In the genomic region with DNA sequence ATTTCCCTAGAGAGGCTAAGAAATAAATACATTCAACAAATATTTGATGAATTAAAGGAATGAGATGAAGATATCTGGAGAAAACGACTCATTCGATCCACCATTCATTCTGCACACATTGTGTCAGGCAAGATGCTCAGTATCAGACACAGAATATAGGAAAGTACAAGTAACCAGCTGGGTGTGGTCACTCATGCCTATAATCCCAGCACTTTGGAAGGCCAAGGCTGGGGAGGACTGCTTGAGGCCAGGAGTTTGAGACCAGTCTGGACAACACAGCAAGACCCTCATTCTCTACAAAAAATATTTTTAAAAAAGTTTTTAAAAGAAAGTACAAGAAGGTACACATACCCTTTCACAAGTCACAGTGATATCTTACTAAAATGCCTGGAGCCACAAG, we compare ENCODE assay signal across 24 cellular contexts. TPM values are rescaled to one million over a fixed set of nuclear protein-coding genes. Genes with fewer than 3 reads are reported as not detected.
DNase-seq lines count a peak whose midpoint lies in the region; ATAC-seq and TF ChIP-seq lines count a peak whose summit lies in the region.
"Had no signal": no experiment of that assay in that cellular context is flagged by ENCODE, and none has a peak within 500 bp of the region (broad histone marks: within the 10 kb centered on the region; RNA-seq: fewer than 3 reads in every experiment).

No MANE protein-coding gene starts in this region.

- H3K4me3 ChIP-seq in IMR-90 (ENCODE audit: insufficient read depth, low read depth, low read length) = no peak overlapping the region
- no peak overlapping the region for H3K4me3 ChIP-seq in trophoblast cell (ENCODE audit: low read depth, low read length)
- H3K4me3 ChIP-seq: lower lobe of right lung, psoas muscle, tibial artery had no signal

- no peak overlapping the region for H3K4me3 Mint-ChIP-seq in activated naive CD4-positive, alpha-beta T cell treated with anti-CD3 and anti-CD28 coated beads, Interleukin-2, amount 50 U/mL, for 24 hours
- no peak overlapping the region for H3K4me3 Mint-ChIP-seq in activated naive CD8-positive, alpha-beta T cell treated with anti-CD3 and anti-CD28 coated beads for 36 hours
- H3K4me3 Mint-ChIP-seq in stimulated activated effector memory CD8-positive, alpha-beta T cell treated with anti-CD3 and anti-CD28 coated beads, Interleukin-12 subunit alpha, Interleukin-12 subunit beta, amount 100 ng/mL, for 72 hours = no peak overlapping the region
- H3K4me3 Mint-ChIP-seq: dendritic cell treated with granulocyte-macrophage colony-stimulating factor and Interleukin-4, amounts not matched to agents 40 ng/mL and 50 ng/mL, for 4 days had no signal

- no peak overlapping the region for H4K91ac ChIP-seq in IMR-90 (ENCODE audit: insufficient read depth, low read depth, low read length)
- no peak overlapping the region for H4K91ac ChIP-seq in trophoblast cell (ENCODE audit: low read depth, low read length)

- CTCF ChIA-PET in IMR-90 (lab: Yijun Ruan, JAX) = no interaction called here

- H3K36me3 ChIP-seq in IMR-90 (ENCODE audit: control insufficient read depth, insufficient read depth, low read length) (peaks cover 27% of the 10 kb centered on the region), trophoblast cell (ENCODE audit: control insufficient read depth in 1 of 2, insufficient read depth in 2 of 2, low read length in 2 of 2) (peaks cover 32 to 36% of the 10 kb centered on the region in 2 experiments)

- H3K56ac ChIP-seq in IMR-90 (ENCODE audit: extremely low read depth, insufficient read depth, low read length) = no peak overlapping the region

- H3K18ac ChIP-seq in IMR-90 (ENCODE audit: low read depth, low read length) (no peak overlapping the region), trophoblast cell (ENCODE audit: low read length) (no peak overlapping the region)

- H3K27ac ChIP-seq in IMR-90 (ENCODE audit: insufficient read depth, low read length) (no peak overlapping the region), trophoblast cell (ENCODE audit: low read depth, low read length) (no peak overlapping the region)
- H3K27ac ChIP-seq: lower lobe of right lung, psoas muscle, tibial artery, VCaP had no signal

- H3K9me3 ChIP-seq in IMR-90 (ENCODE audit: control insufficient read depth, insufficient read depth, low read length) (no peaks in the 10 kb centered on the region), trophoblast cell (ENCODE audit: insufficient read depth, low read depth, low read length) (no peaks in the 10 kb centered on the region)
- H3K9me3 ChIP-seq: lower lobe of right lung, psoas muscle, tibial artery had no signal

- TF ChIP-seq POLR2A in IMR-90 (IDR thresholded peaks at IDR 0.05; ENCODE audit: low read depth, low read length) = no peak

- TF ChIP-seq RAD21 in IMR-90 (IDR thresholded peaks at IDR 0.05; ENCODE audit: low read length) = no peak

- H3K9me3 Mint-ChIP-seq in activated naive CD4-positive, alpha-beta T cell treated with anti-CD3 and anti-CD28 coated beads, Interleukin-2, amount 50 U/mL, for 24 hours = no peaks in the 10 kb centered on the region
- no peaks in the 10 kb centered on the region for H3K9me3 Mint-ChIP-seq in activated naive CD4-positive, alpha-beta T cell treated with anti-CD3 and anti-CD28 coated beads, Interleukin-2, amount 50 U/mL, for 72 hours
- H3K9me3 Mint-ChIP-seq in activated naive CD8-positive, alpha-beta T cell treated with anti-CD3 and anti-CD28 coated beads for 36 hours = peaks cover 2% of the 10 kb centered on the region
- H3K9me3 Mint-ChIP-seq in stimulated activated effector memory CD8-positive, alpha-beta T cell treated with anti-CD3 and anti-CD28 coated beads, Interleukin-12 subunit alpha, Interleukin-12 subunit beta, amount 100 ng/mL, for 72 hours = no peaks in the 10 kb centered on the region
- H3K9me3 Mint-ChIP-seq: dendritic cell treated with granulocyte-macrophage colony-stimulating factor and Interleukin-4, amounts not matched to agents 40 ng/mL and 50 ng/mL, for 4 days had no signal

- in situ Hi-C loops in IMR-90 (cut with MboI; ENCODE audit: low sequenced_read_pairs) = no loop called here

- peaks cover 18% of the 10 kb centered on the region for H3K4me1 Mint-ChIP-seq in activated naive CD4-positive, alpha-beta T cell treated with anti-CD3 and anti-CD28 coated beads, Interleukin-2, amount 50 U/mL, for 24 hours
- H3K4me1 Mint-ChIP-seq in activated naive CD8-positive, alpha-beta T cell treated with anti-CD3 and anti-CD28 coated beads for 36 hours = peaks cover 25% of the 10 kb centered on the region
- H3K4me1 Mint-ChIP-seq in stimulated activated effector memory CD8-positive, alpha-beta T cell treated with anti-CD3 and anti-CD28 coated beads, Interleukin-12 subunit alpha, Interleukin-12 subunit beta, amount 100 ng/mL, for 72 hours = peaks cover 9% of the 10 kb centered on the region

- H2AK5ac ChIP-seq in IMR-90 (ENCODE audit: low read depth, low read length) (no peak overlapping the region), trophoblast cell (ENCODE audit: low read length) (no peak overlapping the region)

- no peak overlapping the region for H2BK120ac ChIP-seq in IMR-90 (ENCODE audit: low read depth, low read length)
- H2BK120ac ChIP-seq in trophoblast cell (ENCODE audit: insufficient read depth, low read length, poor library complexity) = no peak overlapping the region

- H2AK9ac ChIP-seq in IMR-90 (replicated peaks; ENCODE audit: low read depth, low read length, poor library complexity) = no peak overlapping the region

- H4K8ac ChIP-seq in IMR-90 (ENCODE audit: low read depth in 2 of 2, low read length in 2 of 2) = no peak overlapping the region
- H4K8ac ChIP-seq in trophoblast cell (ENCODE audit: low read depth, low read length) = no peak overlapping the region

- no peak overlapping the region for H4K12ac ChIP-seq in trophoblast cell (ENCODE audit: low read depth, low read length)

- no peak overlapping the region for H2BK12ac ChIP-seq in trophoblast cell (ENCODE audit: low read length)

- H3K79me1 ChIP-seq in IMR-90 (ENCODE audit: low read depth in 1 of 2, low read length in 2 of 2) = peaks cover 3 to 8% of the 10 kb centered on the region in 2 experiments; a peak in 2 of 4 replicates
- no peaks in the 10 kb centered on the region for H3K79me1 ChIP-seq in trophoblast cell (ENCODE audit: low read length)

- H3K36me3 Mint-ChIP-seq in activated naive CD4-positive, alpha-beta T cell treated with anti-CD3 and anti-CD28 coated beads, Interleukin-2, amount 50 U/mL, for 24 hours = peaks cover 10% of the 10 kb centered on the region
- H3K36me3 Mint-ChIP-seq in activated naive CD4-positive, alpha-beta T cell treated with anti-CD3 and anti-CD28 coated beads, Interleukin-2, amount 50 U/mL, for 72 hours = peaks cover 10 to 24% of the 10 kb centered on the region in 2 donors
- peaks cover 33% of the 10 kb centered on the region for H3K36me3 Mint-ChIP-seq in activated naive CD8-positive, alpha-beta T cell treated with anti-CD3 and anti-CD28 coated beads for 36 hours
- peaks cover 97% of the 10 kb centered on the region for H3K36me3 Mint-ChIP-seq in stimulated activated effector memory CD8-positive, alpha-beta T cell treated with anti-CD3 and anti-CD28 coated beads, Interleukin-12 subunit alpha, Interleukin-12 subunit beta, amount 100 ng/mL, for 72 hours

- dilution Hi-C loops in IMR-90 (cut with HindIII; ENCODE audit: low sequenced_read_pairs, unreplicated experiment) = no loop called here

- peak overlapping the region; percentile 79 for H3K27ac Mint-ChIP-seq in activated naive CD4-positive, alpha-beta T cell treated with anti-CD3 and anti-CD28 coated beads, Interleukin-2, amount 50 U/mL, for 24 hours
- peak overlapping the region in 1 of 2 donors; percentile 66 for H3K27ac Mint-ChIP-seq in activated naive CD4-positive, alpha-beta T cell treated with anti-CD3 and anti-CD28 coated beads, Interleukin-2, amount 50 U/mL, for 72 hours
- H3K27ac Mint-ChIP-seq in activated naive CD8-positive, alpha-beta T cell treated with anti-CD3 and anti-CD28 coated beads for 36 hours = peak overlapping the region; percentile 79
- peak overlapping the region; percentile 63 for H3K27ac Mint-ChIP-seq in stimulated activated effector memory CD8-positive, alpha-beta T cell treated with anti-CD3 and anti-CD28 coated beads, Interleukin-12 subunit alpha, Interleukin-12 subunit beta, amount 100 ng/mL, for 72 hours
- H3K27ac Mint-ChIP-seq: dendritic cell treated with granulocyte-macrophage colony-stimulating factor and Interleukin-4, amounts not matched to agents 40 ng/mL and 50 ng/mL, for 4 days had no signal

- intact Hi-C loops in IMR-90 (cut with micrococcal nuclease) = no loop called here

- TF ChIP-seq CTCF in IMR-90 (conservative IDR thresholded peaks at IDR 0.05; ENCODE audit: low read depth, low read length) = no peak

- H3K4ac ChIP-seq in IMR-90 (ENCODE audit: low read depth, low read length) = no peak overlapping the region
- H3K4ac ChIP-seq in trophoblast cell (ENCODE audit: low read depth, low read length) = no peak overlapping the region

- ATAC-seq in activated naive CD4-positive, alpha-beta T cell treated with anti-CD3 and anti-CD28 coated beads, Interleukin-2, amount 50 U/mL, for 72 hours = no peak
- ATAC-seq in IMR-90 (ENCODE audit: low read depth) = no peak; the same call in 1 of the 2 replicates
- ATAC-seq in stimulated activated effector memory CD8-positive, alpha-beta T cell treated with anti-CD3 and anti-CD28 coated beads, Interleukin-12 subunit alpha, Interleukin-12 subunit beta, amount 100 ng/mL, for 72 hours = no peak
- ATAC-seq: lower lobe of right lung, PC-3, psoas muscle had no signal

- H2AFZ ChIP-seq in IMR-90 (replicated peaks; ENCODE audit: low read length, poor library complexity) (no peak overlapping the region), trophoblast cell (ENCODE audit: insufficient read depth, low read length, poor library complexity) (no peak overlapping the region)

- H3K4me2 ChIP-seq in IMR-90 (ENCODE audit: low read depth, low read length) (no peak overlapping the region), trophoblast cell (ENCODE audit: low read length) (no peak overlapping the region)

- H3K4me1 ChIP-seq in IMR-90 (ENCODE audit: control insufficient read depth, insufficient read depth, low read length) (peaks cover 1% of the 10 kb centered on the region; the same call in 1 of the 2 replicates), trophoblast cell (ENCODE audit: control insufficient read depth in 1 of 2, insufficient read depth in 2 of 2, low read length in 2 of 2) (no peaks in the 10 kb centered on the region)
- H3K4me1 ChIP-seq: lower lobe of right lung, psoas muscle had no signal

- H3K27me3 Mint-ChIP-seq in activated naive CD4-positive, alpha-beta T cell treated with anti-CD3 and anti-CD28 coated beads, Interleukin-2, amount 50 U/mL, for 24 hours = no peaks in the 10 kb centered on the region
- H3K27me3 Mint-ChIP-seq in activated naive CD8-positive, alpha-beta T cell treated with anti-CD3 and anti-CD28 coated beads for 36 hours = no peaks in the 10 kb centered on the region
- H3K27me3 Mint-ChIP-seq: dendritic cell treated with granulocyte-macrophage colony-stimulating factor and Interleukin-4, amounts not matched to agents 40 ng/mL and 50 ng/mL, for 4 days had no signal

- H2BK20ac ChIP-seq in IMR-90 (ENCODE audit: low read depth, low read length) = no peak overlapping the region

- H2BK5ac ChIP-seq in IMR-90 (ENCODE audit: low read depth, low read length, poor library complexity, severe bottlenecking) = no peak overlapping the region
- no peak overlapping the region for H2BK5ac ChIP-seq in trophoblast cell (ENCODE audit: low read depth, low read length, poor library complexity)

- H3K9me1 ChIP-seq in IMR-90 (ENCODE audit: insufficient read depth, low read length) = no peaks in the 10 kb centered on the region

- no CpG with 5 or more reads among the region's 2 CpGs for WGBS in IMR-90 (ENCODE audit: extremely low coverage in 2 of 2, insufficient read length in 1 of 2), 2 experiments
- WGBS in trophoblast cell (ENCODE audit: extremely low coverage, insufficient coverage, insufficient read length) = no CpG with 5 or more reads among the region's 2 CpGs

- H3K27me3 ChIP-seq in IMR-90 (ENCODE audit: control insufficient read depth, insufficient read depth, low read length) (no peaks in the 10 kb centered on the region), trophoblast cell (ENCODE audit: insufficient read depth, low read length) (no peaks in the 10 kb centered on the region)
- H3K27me3 ChIP-seq: tibial artery had no signal

- H3K9ac ChIP-seq in IMR-90 (ENCODE audit: low read depth, low read length) (no peak overlapping the region), trophoblast cell (ENCODE audit: low read length) (no peak overlapping the region)

- H3K14ac ChIP-seq in IMR-90 (replicated peaks; ENCODE audit: low read depth, low read length) (no peak overlapping the region), trophoblast cell (ENCODE audit: low read length) (no peak overlapping the region)

- H3K79me2 ChIP-seq in trophoblast cell (ENCODE audit: control insufficient read depth, insufficient read depth, low read length, poor library complexity) = no peaks in the 10 kb centered on the region

- no peak overlapping the region for H4K5ac ChIP-seq in IMR-90 (ENCODE audit: low read depth, low read length)

- no peak overlapping the region for H2BK15ac ChIP-seq in IMR-90 (ENCODE audit: low read depth, low read length)

- POLR2A ChIA-PET in IMR-90 (lab: Charles Lee; ENCODE audit: unreplicated experiment) = no interaction called here

- no TSS peak for BruUV-seq in IMR-90 (replicated peaks; lab: Mats Ljungman, UMichigan)

- no peaks in the 10 kb centered on the region for H4K20me1 ChIP-seq in IMR-90 (ENCODE audit: insufficient read depth, low read length)

- no peak overlapping the region for H3K23ac ChIP-seq in IMR-90 (ENCODE audit: low read depth, low read length)
- no peak overlapping the region for H3K23ac ChIP-seq in trophoblast cell (ENCODE audit: low read length)

- DNase-seq in activated naive CD4-positive, alpha-beta T cell treated with anti-CD3 and anti-CD28 coated beads, Interleukin-2, amount 50 U/mL, for 72 hours (ENCODE audit: low spot score in 2 of 2) = no peak
- DNase-seq in IMR-90 (peak; percentile 6), NCI-H1105 (lab: John Stamatoyannopoulos, UW) (no peak), trophoblast cell (no peak)
- no peak for DNase-seq in activated naive CD8-positive, alpha-beta T cell treated with anti-CD3 and anti-CD28 coated beads for 36 hours
- peak in 1 of 2 donors; percentile 22 for DNase-seq in stimulated activated effector memory CD8-positive, alpha-beta T cell treated with anti-CD3 and anti-CD28 coated beads, Interleukin-12 subunit alpha, Interleukin-12 subunit beta, amount 100 ng/mL, for 72 hours (ENCODE audit: low spot score in 2 of 2)
- DNase-seq: activated effector memory CD4-positive, alpha-beta T cell treated with Interleukin-2 at 50 U/mL for 16 hours; anterior cingulate cortex; caudate nucleus; COR-L47; DMS79 treated with DMSO at 0.1 percent for 48 hours; kidney; lower lobe of right lung; NCI-H187; NCI-H226; PC-3; psoas muscle; SHP77 treated with DMSO at 0.1 percent for 48 hours; small intestine; stimulated activated naive CD4-positive, alpha-beta T cell treated with Interleukin-2 at 50 U/mL for 16 hours; tibial artery had no signal

RNA-seq across cellular contexts. Expression of gene CRLF3, which starts 42.3 kb away (rescaled TPM):
- 10 to 100 TPM; 49.8 to 55.9 TPM for total RNA-seq in activated naive CD4-positive, alpha-beta T cell treated with anti-CD3 and anti-CD28 coated beads, Interleukin-2, amount 50 U/mL, for 72 hours
- total RNA-seq in IMR-90 (2012; rRNA removed) = 15.2 and 17.8 TPM in 2 replicates
- polyA plus RNA-seq in IMR-90 (2012; rRNA removed) = 4.6 and 6.1 TPM in 2 replicates
- polyA plus RNA-seq in IMR-90 (2012; cell fraction: cytosol; rRNA removed) = 1.9 and 3.7 TPM in 2 replicates
- 1.1 and 5.2 TPM in 2 replicates for polyA plus RNA-seq in IMR-90 (2012; cell fraction: nucleus; rRNA removed; ENCODE audit: low replicate concordance)
- total RNA-seq in activated naive CD8-positive, alpha-beta T cell treated with anti-CD3 and anti-CD28 coated beads for 36 hours = 10 to 100 TPM; 45.4 TPM
- polyA plus RNA-seq in trophoblast cell (2013) = 11.8 and 11.9 TPM in 2 replicates

RNA-seq across cellular contexts. Expression of gene ATAD5, which starts 49.6 kb away (rescaled TPM):
- 10 to 100 TPM; 32.5 to 52.1 TPM for total RNA-seq in activated naive CD4-positive, alpha-beta T cell treated with anti-CD3 and anti-CD28 coated beads, Interleukin-2, amount 50 U/mL, for 72 hours
- total RNA-seq in IMR-90 (2012; rRNA removed) = 1.3 and 2.8 TPM in 2 replicates
- 0.93 and 1.0 TPM in 2 replicates for polyA plus RNA-seq in IMR-90 (2012; rRNA removed)
- polyA plus RNA-seq in IMR-90 (2012; cell fraction: cytosol; rRNA removed) = 0.05 and 0.10 TPM in 2 replicates
- polyA plus RNA-seq in IMR-90 (2012; cell fraction: nucleus; rRNA removed; ENCODE audit: low replicate concordance) = 0.44 and 1.1 TPM in 2 replicates
- 10 to 100 TPM; 32.1 to 33.4 TPM for total RNA-seq in activated naive CD8-positive, alpha-beta T cell treated with anti-CD3 and anti-CD28 coated beads for 36 hours
- polyA plus RNA-seq in trophoblast cell (2013) = 7.0 TPM in 2 replicates
